ENCODE assay signal across 8 cellular contexts in genomic region chr5:108382784-108383358, GRCh38. TPM values are rescaled to one million over a fixed set of nuclear protein-coding genes. Genes with fewer than 3 reads are reported as not detected.
A peak's percentile ranks its signal among the peaks of the same experiment; 100 is the strongest.
DNase-seq lines count a peak whose midpoint lies in the region; ATAC-seq and TF ChIP-seq lines count a peak whose summit lies in the region.

No MANE protein-coding gene starts in this region.

- H3K27me3 ChIP-seq in esophagus squamous epithelium: no peaks in the 10 kb centered on the region

- H3K9me3 ChIP-seq in ES-I3 (ENCODE audit: control insufficient read depth, insufficient read depth, low read length) (no peaks in the 10 kb centered on the region), T-helper 17 cell (ENCODE audit: control insufficient read depth, low read length, poor library complexity, severe bottlenecking) (no peaks in the 10 kb centered on the region), esophagus squamous epithelium (no peaks in the 10 kb centered on the region)

- H3K4me1 Mint-ChIP-seq in T-helper 17 cell (peaks cover 23% of the 10 kb centered on the region), osteocyte (ENCODE audit: unreplicated experiment) (peaks cover 28% of the 10 kb centered on the region)

- H3K27ac Mint-ChIP-seq in T-helper 17 cell (peak overlapping the region; percentile 100), osteocyte (ENCODE audit: unreplicated experiment) (peak overlapping the region; percentile 99)

- H3K4me3 Mint-ChIP-seq in T-helper 17 cell (peak overlapping the region; percentile 98), osteocyte (ENCODE audit: unreplicated experiment) (peak overlapping the region; percentile 92)

- no peaks in the 10 kb centered on the region for H3K36me3 ChIP-seq in ES-I3 (ENCODE audit: insufficient read depth, low read length)
- no peaks in the 10 kb centered on the region for H3K36me3 ChIP-seq in esophagus squamous epithelium

- H3K4me3 ChIP-seq in esophagus squamous epithelium: peak overlapping the region; percentile 81 to 95 (median 90)

- WGBS in esophagus squamous epithelium, 2 donors: 14 to 15% methylated on average over 9 of the region's 9 CpGs

- no peak for TF ChIP-seq CTCF in esophagus squamous epithelium (IDR thresholded peaks at IDR 0.05)
- no peak for TF ChIP-seq CTCF in osteocyte (IDR thresholded peaks at IDR 0.05)

- peak; percentile 1 for ATAC-seq in HG03097 (IDR thresholded peaks at IDR 0.05; ENCODE audit: low FRiP score, unreplicated experiment)
- ATAC-seq in T-helper 17 cell: peak; percentile 20
- ATAC-seq in HG03025 (IDR thresholded peaks at IDR 0.05; ENCODE audit: low FRiP score, unreplicated experiment): no peak

- DNase-seq in T-helper 17 cell: peak in 1 of 3 donors; percentile 5
- DNase-seq in esophagus squamous epithelium (lab: John Stamatoyannopoulos, UW): no peak
- DNase-seq in osteocyte (ENCODE audit: extremely low spot score, unreplicated experiment): no peak
- no peak for DNase-seq in stimulated activated CD4-positive, alpha-beta T cell treated with anti-CD3 and anti-CD28 coated beads, Interleukin-2, amount 100 ng/mL, for 24 hours
- no peak for DNase-seq in AG08395 (ENCODE audit: low spot score)

- no peaks in the 10 kb centered on the region for H3K9me3 Mint-ChIP-seq in osteocyte (ENCODE audit: unreplicated experiment)

- H3K9ac ChIP-seq in ES-I3 (ENCODE audit: low read depth, low read length): peak overlapping the region; percentile 79

- no peak for TF ChIP-seq POLR2A in esophagus squamous epithelium (IDR thresholded peaks at IDR 0.05)

- peak overlapping the region; percentile 94 to 100 (median 98) for H3K27ac ChIP-seq in esophagus squamous epithelium

- H3K36me3 Mint-ChIP-seq in T-helper 17 cell (ENCODE audit: low read depth): peaks cover 2% of the 10 kb centered on the region
- H3K36me3 Mint-ChIP-seq in osteocyte (ENCODE audit: unreplicated experiment): peaks cover 4% of the 10 kb centered on the region

- intact Hi-C loops in esophagus squamous epithelium (cut with DNase I): no loop called here

- H3K27me3 Mint-ChIP-seq in T-helper 17 cell (no peaks in the 10 kb centered on the region), osteocyte (ENCODE audit: unreplicated experiment) (no peaks in the 10 kb centered on the region)

- H3K4me1 ChIP-seq in ES-I3 (ENCODE audit: insufficient read depth, low read length) (peaks cover 9% of the 10 kb centered on the region; the same call in 1 of the 2 replicates), esophagus squamous epithelium (peaks cover 8 to 34% (median 14%) of the 10 kb centered on the region in 3 donors)

RNA-seq across cellular contexts. Expression of gene FBXL17, which starts 1.0 kb away (rescaled TPM):
- 10 to 100 TPM; 22.6 to 26.8 TPM for total RNA-seq in T-helper 17 cell
- 10 to 100 TPM; 11.8 to 23.5 (median 13.8) TPM for total RNA-seq in esophagus squamous epithelium
- total RNA-seq in osteocyte: 17.6 and 21.2 TPM in 2 replicates
